12 cellular contexts compared by ENCODE assay signal in genomic region chr12:108727868-108728735, GRCh38. TPM values are rescaled to one million over a fixed set of nuclear protein-coding genes. Genes with fewer than 3 reads are reported as not detected.
DNase-seq lines count a peak whose midpoint lies in the region; ATAC-seq and TF ChIP-seq lines count a peak whose summit lies in the region.
"Had no signal": no experiment of that assay in that cellular context is flagged by ENCODE, and none has a peak within 500 bp of the region (broad histone marks: within the 10 kb centered on the region; RNA-seq: fewer than 3 reads in every experiment).

No MANE protein-coding gene starts in this region.

- DNase-seq in Caco-2 (no peak), SJSA1 (ENCODE audit: low read depth in 1 of 2, low spot score in 2 of 2) (no peak), foreskin keratinocyte (no peak), gastrocnemius medialis (no peak), cerebellar nuclear complex (lab: John Stamatoyannopoulos, UW) (no peak)
- DNase-seq in effector memory CD8-positive, alpha-beta T cell: no peak
- no peak for DNase-seq in activated T-helper 1 cell treated with anti-CD3 and anti-CD28 coated beads, Interleukin-12 subunit alpha, Interleukin-12 subunit beta, Interleukin-2, Interleukin-4 antibody, amounts not matched to agents 30 ng/mL and 10 ng/mL and 1 ng/mL, durations not matched to agents 14 hours and 24 hours and 36 hours (ENCODE audit: low spot score)
- DNase-seq: NCI-H1105; NK-92 treated with Interleukin-12 subunit alpha and Interleukin-12 subunit beta, amount 100 ng/mL, for 24 hours had no signal

- no peaks in the 10 kb centered on the region for H3K27me3 Mint-ChIP-seq in Caco-2 (ENCODE audit: insufficient read depth, unreplicated experiment)
- H3K27me3 Mint-ChIP-seq in effector memory CD8-positive, alpha-beta T cell: no peaks in the 10 kb centered on the region
- peaks cover 18% of the 10 kb centered on the region for H3K27me3 Mint-ChIP-seq in activated T-helper 1 cell treated with anti-CD3 and anti-CD28 coated beads, Interleukin-12 subunit alpha, Interleukin-12 subunit beta, Interleukin-2, Interleukin-4 antibody, amounts not matched to agents 30 ng/mL and 10 ng/mL and 1 ng/mL, durations not matched to agents 14 hours and 24 hours and 36 hours (ENCODE audit: insufficient read depth)

- TF ChIP-seq CTCF in Caco-2 (IDR thresholded peaks at IDR 0.05; ENCODE audit: insufficient read depth in 1 of 2, low read depth in 1 of 2, low read length in 1 of 2, severe bottlenecking in 1 of 2, unreplicated experiment in 1 of 2): no peak
- TF ChIP-seq CTCF in foreskin keratinocyte (conservative IDR thresholded peaks at IDR 0.05): no peak
- no peak for TF ChIP-seq CTCF in gastrocnemius medialis (IDR thresholded peaks at IDR 0.05 in 4 of 5, conservative IDR thresholded peaks at IDR 0.05 in 1 of 5)

- POLR2A ChIA-PET in Caco-2 (lab: Charles Lee): no interaction called here

- intact Hi-C loops in Caco-2 (cut with micrococcal nuclease; ENCODE audit: unreplicated experiment): no loop called here
- intact Hi-C loops in gastrocnemius medialis (cut with DNase I; ENCODE audit: low total_unique reads): no loop called here
- intact Hi-C loops in activated T-helper 1 cell treated with anti-CD3 and anti-CD28 coated beads, Interleukin-12 subunit alpha, Interleukin-12 subunit beta, Interleukin-2, Interleukin-4 antibody, amounts not matched to agents 30 ng/mL and 10 ng/mL and 1 ng/mL, durations not matched to agents 14 hours and 24 hours and 36 hours (cut with micrococcal nuclease): no loop called here

- H3K27ac Mint-ChIP-seq in Caco-2 (ENCODE audit: unreplicated experiment): no peak overlapping the region
- H3K27ac Mint-ChIP-seq in effector memory CD8-positive, alpha-beta T cell: no peak overlapping the region
- H3K27ac Mint-ChIP-seq in activated T-helper 1 cell treated with anti-CD3 and anti-CD28 coated beads, Interleukin-12 subunit alpha, Interleukin-12 subunit beta, Interleukin-2, Interleukin-4 antibody, amounts not matched to agents 30 ng/mL and 10 ng/mL and 1 ng/mL, durations not matched to agents 14 hours and 24 hours and 36 hours: no peak overlapping the region
- H3K27ac Mint-ChIP-seq: T-helper 1 cell treated with Interleukin-12 subunit alpha and Interleukin-12 subunit beta and Interleukin-4 antibody, amounts not matched to agents 30 μg/mL and 1 μg/mL, for 36 hours had no signal

- H3K9me3 Mint-ChIP-seq in Caco-2 (ENCODE audit: unreplicated experiment): no peaks in the 10 kb centered on the region
- H3K9me3 Mint-ChIP-seq in effector memory CD8-positive, alpha-beta T cell: no peaks in the 10 kb centered on the region
- H3K9me3 Mint-ChIP-seq in activated T-helper 1 cell treated with anti-CD3 and anti-CD28 coated beads, Interleukin-12 subunit alpha, Interleukin-12 subunit beta, Interleukin-2, Interleukin-4 antibody, amounts not matched to agents 30 ng/mL and 10 ng/mL and 1 ng/mL, durations not matched to agents 14 hours and 24 hours and 36 hours: no peaks in the 10 kb centered on the region
- H3K9me3 Mint-ChIP-seq: T-helper 1 cell treated with Interleukin-12 subunit alpha and Interleukin-12 subunit beta and Interleukin-4 antibody, amounts not matched to agents 30 μg/mL and 1 μg/mL, for 36 hours had no signal

- peak overlapping the region; percentile 27 for H3K4me3 Mint-ChIP-seq in Caco-2 (ENCODE audit: unreplicated experiment)
- no peak overlapping the region for H3K4me3 Mint-ChIP-seq in effector memory CD8-positive, alpha-beta T cell
- no peak overlapping the region for H3K4me3 Mint-ChIP-seq in activated T-helper 1 cell treated with anti-CD3 and anti-CD28 coated beads, Interleukin-12 subunit alpha, Interleukin-12 subunit beta, Interleukin-2, Interleukin-4 antibody, amounts not matched to agents 30 ng/mL and 10 ng/mL and 1 ng/mL, durations not matched to agents 14 hours and 24 hours and 36 hours
- H3K4me3 Mint-ChIP-seq: T-helper 1 cell treated with Interleukin-12 subunit alpha and Interleukin-12 subunit beta and Interleukin-4 antibody, amounts not matched to agents 30 μg/mL and 1 μg/mL, for 36 hours had no signal

- H3K27ac ChIP-seq in SJSA1 (peak overlapping the region; percentile 88; the same call in 1 of the 2 replicates), foreskin keratinocyte (peak overlapping the region; percentile 96), gastrocnemius medialis (peak overlapping the region; percentile 96 to 100 (median 100))

- CTCF ChIA-PET in Caco-2 (lab: Charles Lee): interaction anchor here (0.6 kb wide), 1 partner anchor 59 kb away, joined by 5 read pairs; no protein-coding TSS in a partner anchor

- no peak for ATAC-seq in foreskin keratinocyte
- ATAC-seq in gastrocnemius medialis: no peak
- no peak for ATAC-seq in effector memory CD8-positive, alpha-beta T cell (replicated peaks)
- ATAC-seq in GM21717 (IDR thresholded peaks at IDR 0.05; ENCODE audit: unreplicated experiment): no peak
- ATAC-seq: esophagus mucosa had no signal

- no peaks in the 10 kb centered on the region for H3K27me3 ChIP-seq in Caco-2 (replicated peaks; ENCODE audit: control insufficient read depth, insufficient read depth, low read length)
- no peaks in the 10 kb centered on the region for H3K27me3 ChIP-seq in SJSA1 (replicated peaks)
- H3K27me3 ChIP-seq in foreskin keratinocyte: no peaks in the 10 kb centered on the region
- no peaks in the 10 kb centered on the region for H3K27me3 ChIP-seq in gastrocnemius medialis

- TF ChIP-seq POLR2A in gastrocnemius medialis (IDR thresholded peaks at IDR 0.05): no peak

- peaks cover 31% of the 10 kb centered on the region for H3K36me3 Mint-ChIP-seq in Caco-2 (ENCODE audit: insufficient read depth, unreplicated experiment)
- peaks cover 22% of the 10 kb centered on the region for H3K36me3 Mint-ChIP-seq in effector memory CD8-positive, alpha-beta T cell (ENCODE audit: insufficient read depth)
- H3K36me3 Mint-ChIP-seq in activated T-helper 1 cell treated with anti-CD3 and anti-CD28 coated beads, Interleukin-12 subunit alpha, Interleukin-12 subunit beta, Interleukin-2, Interleukin-4 antibody, amounts not matched to agents 30 ng/mL and 10 ng/mL and 1 ng/mL, durations not matched to agents 14 hours and 24 hours and 36 hours (ENCODE audit: low read depth): peaks cover 3% of the 10 kb centered on the region

- in situ Hi-C loops in gastrocnemius medialis (cut with MboI; ENCODE audit: low sequenced_read_pairs in 4 of 4): loop anchor here in 1 of 4 donors (10.0 kb wide), 1 partner anchor 63 kb away; no protein-coding TSS in a partner anchor

- H3K36me3 ChIP-seq in Caco-2 (ENCODE audit: control insufficient read depth, insufficient read depth, low read length): no peaks in the 10 kb centered on the region; the same call in 1 of the 2 replicates
- H3K36me3 ChIP-seq in SJSA1: peaks cover 45% of the 10 kb centered on the region
- H3K36me3 ChIP-seq in gastrocnemius medialis: no peaks in the 10 kb centered on the region

- peaks cover 29% of the 10 kb centered on the region for H3K4me1 Mint-ChIP-seq in Caco-2 (ENCODE audit: low read depth, unreplicated experiment)
- H3K4me1 Mint-ChIP-seq in effector memory CD8-positive, alpha-beta T cell (ENCODE audit: low read depth in 2 of 2): peaks cover 30 to 37% of the 10 kb centered on the region in 2 donors
- peaks cover 61% of the 10 kb centered on the region for H3K4me1 Mint-ChIP-seq in activated T-helper 1 cell treated with anti-CD3 and anti-CD28 coated beads, Interleukin-12 subunit alpha, Interleukin-12 subunit beta, Interleukin-2, Interleukin-4 antibody, amounts not matched to agents 30 ng/mL and 10 ng/mL and 1 ng/mL, durations not matched to agents 14 hours and 24 hours and 36 hours (ENCODE audit: low read depth)

- no peaks in the 10 kb centered on the region for H3K9me3 ChIP-seq in Caco-2
- H3K9me3 ChIP-seq in SJSA1 (replicated peaks): 0 out of 2 replicates have a peak, but pooled peaks cover 2% of the 10 kb centered on the region
- no peaks in the 10 kb centered on the region for H3K9me3 ChIP-seq in gastrocnemius medialis

- BruUV-seq in Caco-2 (replicated peaks; lab: Mats Ljungman, UMichigan): no TSS peak

- H3K4me3 ChIP-seq in Caco-2 (ENCODE audit: low read depth, low read length) (no peak overlapping the region), SJSA1 (no peak overlapping the region), gastrocnemius medialis (peak overlapping the region; percentile 15 to 99 (median 92))

- H3K4me1 ChIP-seq in Caco-2: peaks cover 53% of the 10 kb centered on the region
- peaks cover 61% of the 10 kb centered on the region for H3K4me1 ChIP-seq in SJSA1 (replicated peaks)
- H3K4me1 ChIP-seq in foreskin keratinocyte: peaks cover 40% of the 10 kb centered on the region
- H3K4me1 ChIP-seq in gastrocnemius medialis: peaks cover 64% of the 10 kb centered on the region in 2 donors

RNA-seq across cellular contexts. Expression of gene CORO1C, which starts 3.2 kb away (rescaled TPM):
- total RNA-seq in Caco-2 (2022) (176 and 195 TPM in 2 replicates), foreskin keratinocyte (150 and 182 TPM in 2 replicates), gastrocnemius medialis (10 to 100 TPM; 24.7 to 47.6 (median 30.9) TPM)
- total RNA-seq in SJSA1 (2014; rRNA removed; shearing (Covaris generic)): 82.1 and 136 TPM in 2 replicates
- 54.3 and 72.1 TPM in 2 replicates for polyA plus RNA-seq in foreskin keratinocyte
- 46.1 and 49.7 TPM in 2 replicates for total RNA-seq in activated T-helper 1 cell treated with anti-CD3 and anti-CD28 coated beads, Interleukin-12 subunit alpha, Interleukin-12 subunit beta, Interleukin-2, Interleukin-4 antibody, amounts not matched to agents 30 ng/mL and 10 ng/mL and 1 ng/mL, durations not matched to agents 14 hours and 24 hours and 36 hours

Comparison
In these comparisons a context has a peak if more than half of its experiments do, and no peak if none do; other contexts are left out.
1. H3K4me3 ChIP-seq: peak in gastrocnemius medialis (4 of 4); none in Caco-2 (single experiment) and SJSA1 (single experiment).
2. Peak in every context shown above with its lines, with median percentiles within 50 percentile points of each other: H3K27ac ChIP-seq.